Comparison of ENCODE assay signal across 20 cellular contexts in genomic region chr3:196931828-196932587, GRCh38. TPM values are rescaled to one million over a fixed set of nuclear protein-coding genes. Genes with fewer than 3 reads are reported as not detected.
DNase-seq lines count a peak whose midpoint lies in the region; ATAC-seq and TF ChIP-seq lines count a peak whose summit lies in the region.
"Had no signal": no experiment of that assay in that cellular context is flagged by ENCODE, and none has a peak within 500 bp of the region (broad histone marks: within the 10 kb centered on the region; RNA-seq: fewer than 3 reads in every experiment).

No MANE protein-coding gene starts in this region.

- H3K4me3 Mint-ChIP-seq in dendritic cell treated with granulocyte-macrophage colony-stimulating factor and Interleukin-4, amounts not matched to agents 40 ng/mL and 50 ng/mL, for 4 days: no peak overlapping the region
- H3K4me3 Mint-ChIP-seq in Caco-2 (ENCODE audit: unreplicated experiment): no peak overlapping the region
- no peak overlapping the region for H3K4me3 Mint-ChIP-seq in naive thymus-derived CD8-positive, alpha-beta T cell
- H3K4me3 Mint-ChIP-seq: activated naive CD8-positive, alpha-beta T cell treated with anti-CD3 and anti-CD28 coated beads, Interleukin-2, amount 10 ng/mL, durations not matched to agents 7 days and 5 days; mesothelial cell of epicardium had no signal

- H3K4me1 ChIP-seq in Caco-2: no peaks in the 10 kb centered on the region
- H3K4me1 ChIP-seq: tibial artery had no signal

- H3K36me3 ChIP-seq in Caco-2 (ENCODE audit: control insufficient read depth, insufficient read depth, low read length): peaks cover under 1% of the 10 kb centered on the region

- peak; percentile 45 for ATAC-seq in GM19035 (IDR thresholded peaks at IDR 0.05; ENCODE audit: unreplicated experiment)
- peak; percentile 68 for ATAC-seq in HG03432 (IDR thresholded peaks at IDR 0.05; ENCODE audit: unreplicated experiment)
- ATAC-seq in naive thymus-derived CD8-positive, alpha-beta T cell: no peak
- ATAC-seq: Right ventricle myocardium inferior had no signal

- TF ChIP-seq CTCF in GM12865 (IDR thresholded peaks at IDR 0.05; ENCODE audit: insufficient read depth, low read depth, low read length, missing control alignments): no peak
- no peak for TF ChIP-seq CTCF in Caco-2 (IDR thresholded peaks at IDR 0.05; ENCODE audit: insufficient read depth in 1 of 2, low read depth in 1 of 2, low read length in 1 of 2, severe bottlenecking in 1 of 2, unreplicated experiment in 1 of 2)

- POLR2A ChIA-PET in Caco-2 (lab: Charles Lee): no interaction called here
- POLR2A ChIA-PET in naive thymus-derived CD8-positive, alpha-beta T cell (lab: Charles Lee): interaction anchor here (0.6 kb wide), 1 partner anchor 9 kb away, joined by 3 read pairs; no protein-coding TSS in a partner anchor

- no peaks in the 10 kb centered on the region for H3K9me3 ChIP-seq in Caco-2
- H3K9me3 ChIP-seq: tibial artery had no signal

- CTCF ChIA-PET in Caco-2 (lab: Charles Lee): no interaction called here

- BruUV-seq in Caco-2 (replicated peaks; lab: Mats Ljungman, UMichigan): no TSS peak

- no peaks in the 10 kb centered on the region for H3K9me3 Mint-ChIP-seq in dendritic cell treated with granulocyte-macrophage colony-stimulating factor and Interleukin-4, amounts not matched to agents 40 ng/mL and 50 ng/mL, for 4 days
- no peaks in the 10 kb centered on the region for H3K9me3 Mint-ChIP-seq in Caco-2 (ENCODE audit: unreplicated experiment)
- H3K9me3 Mint-ChIP-seq in naive thymus-derived CD8-positive, alpha-beta T cell: no peaks in the 10 kb centered on the region
- H3K9me3 Mint-ChIP-seq: activated naive CD8-positive, alpha-beta T cell treated with anti-CD3 and anti-CD28 coated beads, Interleukin-2, amount 10 ng/mL, durations not matched to agents 7 days and 5 days; mesothelial cell of epicardium had no signal

- no peaks in the 10 kb centered on the region for H3K27me3 ChIP-seq in Caco-2 (replicated peaks; ENCODE audit: control insufficient read depth, insufficient read depth, low read length)
- H3K27me3 ChIP-seq: tibial artery had no signal

- H3K4me3 ChIP-seq in GM12865 (ENCODE audit: low read depth, low read length): no peak overlapping the region; the same call in 1 of the 2 replicates
- no peak overlapping the region for H3K4me3 ChIP-seq in Caco-2 (ENCODE audit: low read depth, low read length)
- H3K4me3 ChIP-seq: tibial artery had no signal

- peaks cover 6% of the 10 kb centered on the region for H3K4me1 Mint-ChIP-seq in dendritic cell treated with granulocyte-macrophage colony-stimulating factor and Interleukin-4, amounts not matched to agents 40 ng/mL and 50 ng/mL, for 4 days (ENCODE audit: low read depth)
- no peaks in the 10 kb centered on the region for H3K4me1 Mint-ChIP-seq in Caco-2 (ENCODE audit: low read depth, unreplicated experiment)
- peaks cover 0 to 2% (median under 1%) of the 10 kb centered on the region in 4 donors for H3K4me1 Mint-ChIP-seq in naive thymus-derived CD8-positive, alpha-beta T cell
- H3K4me1 Mint-ChIP-seq: mesothelial cell of epicardium had no signal

- H3K27me3 Mint-ChIP-seq in dendritic cell treated with granulocyte-macrophage colony-stimulating factor and Interleukin-4, amounts not matched to agents 40 ng/mL and 50 ng/mL, for 4 days: no peaks in the 10 kb centered on the region
- no peaks in the 10 kb centered on the region for H3K27me3 Mint-ChIP-seq in Caco-2 (ENCODE audit: insufficient read depth, unreplicated experiment)
- no peaks in the 10 kb centered on the region for H3K27me3 Mint-ChIP-seq in naive thymus-derived CD8-positive, alpha-beta T cell
- H3K27me3 Mint-ChIP-seq: activated naive CD8-positive, alpha-beta T cell treated with anti-CD3 and anti-CD28 coated beads, Interleukin-2, amount 10 ng/mL, durations not matched to agents 7 days and 5 days had no signal

- intact Hi-C loops in dendritic cell treated with granulocyte-macrophage colony-stimulating factor and Interleukin-4, amounts not matched to agents 40 ng/mL and 50 ng/mL, for 4 days (cut with micrococcal nuclease): no loop called here
- intact Hi-C loops in Caco-2 (cut with micrococcal nuclease; ENCODE audit: unreplicated experiment): no loop called here

- H3K27ac Mint-ChIP-seq in dendritic cell treated with granulocyte-macrophage colony-stimulating factor and Interleukin-4, amounts not matched to agents 40 ng/mL and 50 ng/mL, for 4 days: peak overlapping the region; percentile 78
- H3K27ac Mint-ChIP-seq in Caco-2 (ENCODE audit: unreplicated experiment): no peak overlapping the region
- peak overlapping the region in 3 of 10 donors; percentile 25 to 79 (median 56) for H3K27ac Mint-ChIP-seq in naive thymus-derived CD8-positive, alpha-beta T cell
- H3K27ac Mint-ChIP-seq: activated naive CD8-positive, alpha-beta T cell treated with anti-CD3 and anti-CD28 coated beads, Interleukin-2, amount 10 ng/mL, durations not matched to agents 7 days and 5 days; mesothelial cell of epicardium had no signal

- peak; percentile 76 for DNase-seq in GM12865 (ENCODE audit: low read depth)
- no peak for DNase-seq in Caco-2
- no peak for DNase-seq in cerebellar cortex (ENCODE audit: low spot score)
- DNase-seq in naive thymus-derived CD8-positive, alpha-beta T cell: no peak
- DNase-seq in NCI-H526 treated with DMSO at 0.1 percent for 48 hours (lab: John Stamatoyannopoulos, UW): no peak
- DNase-seq: activated CD4-positive, CD25-positive, alpha-beta regulatory T cell treated with anti-CD3 and anti-CD28 coated beads, Interleukin-2, amount 50 U/mL, for 72 hours; activated naive CD8-positive, alpha-beta T cell treated with anti-CD3 and anti-CD28 coated beads, Interleukin-2, amount 10 ng/mL, durations not matched to agents 7 days and 5 days; activated T-cell treated with anti-CD3 and anti-CD28 coated beads for 4 hours; DMS53; effector CD4-positive, alpha-beta T cell; NCI-H1930; occipital lobe; stimulated activated CD4-positive, alpha-beta T cell treated with anti-CD3 and anti-CD28 coated beads, Interleukin-4, amount 100 ng/mL, for 24 hours; T-helper 2 cell; tibial artery had no signal

- peaks cover 90% of the 10 kb centered on the region for H3K36me3 Mint-ChIP-seq in dendritic cell treated with granulocyte-macrophage colony-stimulating factor and Interleukin-4, amounts not matched to agents 40 ng/mL and 50 ng/mL, for 4 days (ENCODE audit: low read depth)
- peaks cover 92% of the 10 kb centered on the region for H3K36me3 Mint-ChIP-seq in Caco-2 (ENCODE audit: insufficient read depth, unreplicated experiment)
- H3K36me3 Mint-ChIP-seq in naive thymus-derived CD8-positive, alpha-beta T cell: peaks cover 4 to 91% (median 10%) of the 10 kb centered on the region in 3 donors

RNA-seq across cellular contexts. Expression of gene NCBP2, which starts 10.3 kb away (rescaled TPM):
- 66.8 and 70.7 TPM in 2 replicates for total RNA-seq in Caco-2 (2022)
- total RNA-seq in naive thymus-derived CD8-positive, alpha-beta T cell: 10 to 100 TPM; 80.5 to 86.4 TPM
- polyA plus RNA-seq in naive thymus-derived CD8-positive, alpha-beta T cell: 10 to 100 TPM; 54.9 to 87.0 (median 70.8) TPM

RNA-seq across cellular contexts. Expression of gene PIGZ, which starts 36.6 kb away (rescaled TPM):
- total RNA-seq in Caco-2 (2022): 4.9 and 5.1 TPM in 2 replicates
- under 1 TPM; 0.13 to 0.19 TPM for total RNA-seq in naive thymus-derived CD8-positive, alpha-beta T cell
- under 1 TPM in 2 of 3 donors, not detected in 1; 0.32 to 0.55 TPM for polyA plus RNA-seq in naive thymus-derived CD8-positive, alpha-beta T cell

Comparison
In these comparisons a context has a peak if more than half of its experiments do, and no peak if none do; other contexts are left out.
1. ATAC-seq: peak in GM19035 (single experiment) and HG03432 (single experiment); none in naive thymus-derived CD8-positive, alpha-beta T cell (0 of 2).